In the genomic region with DNA sequence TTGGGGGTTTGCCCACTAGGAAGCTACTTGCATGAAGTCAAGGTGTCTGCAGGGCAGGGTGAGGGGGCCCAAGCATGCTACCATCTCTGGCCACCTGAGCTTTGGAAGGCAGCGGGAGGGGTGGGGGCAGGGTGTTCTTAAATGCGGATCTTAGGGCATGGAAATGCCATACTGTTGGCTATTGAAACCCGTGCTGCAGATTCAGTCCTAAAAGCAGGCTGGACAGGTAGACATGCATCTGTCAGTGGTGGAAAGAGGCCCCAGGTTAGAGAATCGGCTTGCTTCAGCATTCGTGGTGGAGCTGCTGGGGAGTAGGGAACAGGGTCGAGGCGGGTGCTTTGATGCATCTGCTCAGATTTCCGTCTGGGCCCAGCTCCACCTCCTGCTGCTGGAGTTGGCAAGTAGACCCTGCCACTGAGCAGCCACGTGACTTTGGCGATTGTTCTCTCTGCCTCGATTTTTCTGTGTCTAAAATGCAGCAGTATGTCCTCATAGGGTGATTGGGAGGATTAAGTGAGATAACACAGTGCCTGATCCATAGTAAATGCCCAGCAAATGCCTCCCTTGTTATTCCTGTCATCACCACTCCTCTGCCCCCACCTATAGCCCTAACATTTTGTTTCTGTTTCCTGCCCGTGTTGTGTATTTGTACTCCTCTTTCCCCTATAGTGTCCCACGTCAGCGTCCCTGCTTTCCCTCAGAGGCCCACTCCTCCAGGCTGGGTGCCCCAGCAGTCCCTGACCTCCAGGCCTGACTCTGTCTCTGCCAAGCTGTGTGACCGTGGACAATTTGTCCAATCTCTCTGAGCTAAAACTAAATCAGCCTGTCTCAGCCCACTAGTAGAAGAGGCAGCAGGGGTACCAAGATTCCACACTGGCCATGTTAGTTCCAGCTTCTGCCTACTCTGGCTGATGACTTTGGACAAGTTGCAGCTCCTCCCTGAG, we compare ENCODE assay signal across 9 cellular contexts. TPM values are rescaled to one million over a fixed set of nuclear protein-coding genes. Genes with fewer than 3 reads are reported as not detected.
DNase-seq lines count a peak whose midpoint lies in the region; ATAC-seq and TF ChIP-seq lines count a peak whose summit lies in the region.
"Had no signal": no experiment of that assay in that cellular context is flagged by ENCODE, and none has a peak within 500 bp of the region (broad histone marks: within the 10 kb centered on the region; RNA-seq: fewer than 3 reads in every experiment).

No MANE protein-coding gene starts in this region.

- H3K9ac ChIP-seq in GM23248, result peak overlapping the region; percentile 25; the same call in 1 of the 2 replicates

- WGBS in GM23248 (ENCODE audit: low coverage in 1 of 2, low lambda C conversion rate in 2 of 2, missing lambda C conversion rate in 2 of 2), 2 experiments, result 20 to 22% methylated on average over 15 of the region's 15 CpGs

- intact Hi-C loops in posterior cingulate gyrus (cut with DNase I), result no loop called here

- H3K79me2 ChIP-seq in GM23248 (ENCODE audit: insufficient read depth), result peaks cover 100% of the 10 kb centered on the region

- peak; percentile 48 for DNase-seq in GM23248
- no peak for DNase-seq in RWPE2 (ENCODE audit: low spot score)
- DNase-seq in foreskin melanocyte, result peak; percentile 63
- peak; percentile 72 to 96 (median 80) for DNase-seq in posterior cingulate gyrus
- no peak for DNase-seq in NCI-H82 treated with DMSO at 0.1 percent for 48 hours (lab: John Stamatoyannopoulos, UW; ENCODE audit: unreplicated experiment)
- no peak for DNase-seq in activated CD8-positive, alpha-beta memory T cell treated with anti-CD3 and anti-CD28 coated beads for 24 hours

- TF ChIP-seq CTCF in RWPE2 (IDR thresholded peaks at IDR 0.05; ENCODE audit: poor library complexity, severe bottlenecking), result no peak

- no peak overlapping the region for H2AFZ ChIP-seq in GM23248

- H3K27ac ChIP-seq in GM23248 (peak overlapping the region; percentile 81), RWPE2 (ENCODE audit: poor library complexity, severe bottlenecking) (peak overlapping the region; percentile 48)

- peak overlapping the region; percentile 49 for H3K4me2 ChIP-seq in GM23248 (ENCODE audit: unreplicated experiment)

- H3K36me3 ChIP-seq in GM23248 (ENCODE audit: low read depth) (no peaks in the 10 kb centered on the region), RWPE2 (ENCODE audit: low read depth) (no peaks in the 10 kb centered on the region; the same call in 1 of the 2 replicates)
- H3K36me3 ChIP-seq: right lobe of liver had no signal

- peak; percentile 8; the same call in 2 of the 3 replicates for ATAC-seq in RWPE2 (ENCODE audit: low read depth)
- no peak for ATAC-seq in HG02571 (IDR thresholded peaks at IDR 0.05; ENCODE audit: unreplicated experiment)
- ATAC-seq in HG03432 (IDR thresholded peaks at IDR 0.05; ENCODE audit: unreplicated experiment), result no peak

- H3K4me3 ChIP-seq in GM23248, result peak overlapping the region; percentile 11; the same call in 1 of the 2 replicates
- no peak overlapping the region for H3K4me3 ChIP-seq in RWPE2 (ENCODE audit: severe bottlenecking)
- H3K4me3 ChIP-seq: right lobe of liver had no signal

- H3K9me3 ChIP-seq in GM23248 (ENCODE audit: low read depth), result no peaks in the 10 kb centered on the region
- H3K9me3 ChIP-seq in RWPE2 (ENCODE audit: severe bottlenecking), result no peaks in the 10 kb centered on the region
- H3K9me3 ChIP-seq: right lobe of liver had no signal

- no peaks in the 10 kb centered on the region for H3K27me3 ChIP-seq in GM23248 (replicated peaks; ENCODE audit: insufficient read depth)
- H3K27me3 ChIP-seq in RWPE2 (ENCODE audit: insufficient read depth, poor library complexity, severe bottlenecking), result no peaks in the 10 kb centered on the region
- H3K27me3 ChIP-seq: right lobe of liver had no signal

- H4K20me1 ChIP-seq in GM23248 (ENCODE audit: insufficient read depth), result peaks cover 11% of the 10 kb centered on the region

- peaks cover 7% of the 10 kb centered on the region; the same call in 1 of the 2 replicates for H3F3A ChIP-seq in GM23248 (ENCODE audit: insufficient read depth)

- H3K4me1 ChIP-seq in GM23248 (ENCODE audit: insufficient read depth) (peaks cover 19% of the 10 kb centered on the region), RWPE2 (ENCODE audit: insufficient read depth, poor library complexity, severe bottlenecking) (peaks cover 20% of the 10 kb centered on the region)

- H3K9me2 ChIP-seq in GM23248 (ENCODE audit: insufficient read depth), result no peaks in the 10 kb centered on the region

- in situ Hi-C loops in GM23248 (cut with MboI), result no loop called here

RNA-seq across cellular contexts. Expression of a gene that starts 5.8 kb away (rescaled TPM):
- total RNA-seq in GM23248 (2014; rRNA removed; shearing (Covaris generic)), result 39.2 and 43.8 TPM in 2 replicates
- 1.6 and 1.9 TPM in 2 replicates for polyA plus RNA-seq in GM23248 (2016; fragmentation: Nextera tagmentation; extraction: Ambion mirVana)

RNA-seq across cellular contexts. Expression of a gene that starts 19.7 kb away (rescaled TPM):
- 22.5 and 25.3 TPM in 2 replicates for total RNA-seq in GM23248 (2014; rRNA removed; shearing (Covaris generic))
- polyA plus RNA-seq in GM23248 (2016; fragmentation: Nextera tagmentation; extraction: Ambion mirVana), result 48.4 and 49.7 TPM in 2 replicates

RNA-seq across cellular contexts. Expression of a gene that starts 22.5 kb away (rescaled TPM):
- 0.25 TPM in 1 of 2 replicates, not detected in the other for total RNA-seq in GM23248 (2014; rRNA removed; shearing (Covaris generic))
- polyA plus RNA-seq in GM23248 (2016; fragmentation: Nextera tagmentation; extraction: Ambion mirVana), result 0.15 TPM in 1 of 2 replicates, not detected in the other

RNA-seq across cellular contexts. Expression of a gene that starts 59.9 kb away (rescaled TPM):
- 12.3 and 45.1 TPM in 2 replicates for total RNA-seq in GM23248 (2014; rRNA removed; shearing (Covaris generic))
- 9.2 and 10.1 TPM in 2 replicates for polyA plus RNA-seq in GM23248 (2016; fragmentation: Nextera tagmentation; extraction: Ambion mirVana)

Comparison
In these comparisons a context has a peak if more than half of its experiments do, and no peak if none do; other contexts are left out.
1. DNase-seq: peak in GM23248 (single experiment), foreskin melanocyte (single experiment) and posterior cingulate gyrus (10 of 10); none in RWPE2 (single experiment), NCI-H82 treated with DMSO at 0.1 percent for 48 hours (single experiment) and activated CD8-positive, alpha-beta memory T cell treated with anti-CD3 and anti-CD28 coated beads for 24 hours (single experiment).